ENCODE assay signal across 9 cellular contexts in genomic region chr12:69284131-69284530, GRCh38. TPM values are rescaled to one million over a fixed set of nuclear protein-coding genes. Genes with fewer than 3 reads are reported as not detected.
A peak's percentile ranks its signal among the peaks of the same experiment; 100 is the strongest.
DNase-seq lines count a peak whose midpoint lies in the region; ATAC-seq, FAIRE-seq and TF ChIP-seq lines count a peak whose summit lies in the region.
"Had no signal": no experiment of that assay in that cellular context is flagged by ENCODE, and none has a peak within 500 bp of the region (broad histone marks: within the 10 kb centered on the region; RNA-seq: fewer than 3 reads in every experiment).

No MANE protein-coding gene starts in this region.

- peak in 1 of 2 donors; percentile 55 for ATAC-seq in gastrocnemius medialis
- ATAC-seq in HG02840 (IDR thresholded peaks at IDR 0.05; ENCODE audit: low FRiP score, unreplicated experiment) = no peak

- H3K27me3 ChIP-seq in bronchial epithelial cell (ENCODE audit: control insufficient read depth, insufficient read depth, low read length) (no peaks in the 10 kb centered on the region), gastrocnemius medialis (peaks cover 6 to 11% (median 9%) of the 10 kb centered on the region in 3 donors)

- H3K4me3 ChIP-seq in bronchial epithelial cell (ENCODE audit: low read depth, low read length) (no peak overlapping the region), gastrocnemius medialis (peak overlapping the region; percentile 27 to 42 (median 36))

- H3K9me3 ChIP-seq in gastrocnemius medialis = no peaks in the 10 kb centered on the region
- H3K9me3 ChIP-seq: Caco-2 had no signal

- FAIRE-seq in bronchial epithelial cell (lab: Jason Lieb, UNC) = no peak

- no peak for TF ChIP-seq CTCF in bronchial epithelial cell (IDR thresholded peaks at IDR 0.05; ENCODE audit: insufficient read depth, low read length, severe bottlenecking)
- no peak for TF ChIP-seq CTCF in gastrocnemius medialis (IDR thresholded peaks at IDR 0.05 in 4 of 5, conservative IDR thresholded peaks at IDR 0.05 in 1 of 5)

- peaks cover 9 to 12% of the 10 kb centered on the region in 2 donors for H3K4me1 ChIP-seq in gastrocnemius medialis
- H3K4me1 ChIP-seq: Caco-2 had no signal

- no peak overlapping the region for H3K27ac ChIP-seq in gastrocnemius medialis

- TF ChIP-seq POLR2A in gastrocnemius medialis (IDR thresholded peaks at IDR 0.05) = no peak

- in situ Hi-C loops in gastrocnemius medialis (cut with MboI; ENCODE audit: low sequenced_read_pairs in 4 of 4) = no loop called here

- H3K36me3 ChIP-seq in bronchial epithelial cell (ENCODE audit: control insufficient read depth, insufficient read depth, low read length) (no peaks in the 10 kb centered on the region), gastrocnemius medialis (no peaks in the 10 kb centered on the region)

- DNase-seq in NCI-H526 (lab: John Stamatoyannopoulos, UW) (peak; percentile 27 to 73), NCI-H526 treated with DMSO at 0.1 percent for 48 hours (lab: John Stamatoyannopoulos, UW) (no peak), HT-29 (ENCODE audit: low spot score) (peak; percentile 83), RPMI7951 (ENCODE audit: low read depth) (peak; percentile 82), bronchial epithelial cell (ENCODE audit: low read depth) (peak; percentile 51), iPS-NIHi7 (ENCODE audit: extremely low spot score) (peak; percentile 79), gastrocnemius medialis (peak; percentile 20 to 54)

- intact Hi-C loops in gastrocnemius medialis (cut with DNase I; ENCODE audit: low total_unique reads) = no loop called here

RNA-seq across cellular contexts. Expression of gene CPSF6, which starts 44.8 kb away (rescaled TPM):
- 87.4 and 104 TPM in 2 replicates for total RNA-seq in HT-29 (2014; rRNA removed; shearing (Covaris generic))
- 24.3 and 26.0 TPM in 2 replicates for total RNA-seq in RPMI7951 (2014; rRNA removed; shearing (Covaris generic))
- 17.9 and 29.6 TPM in 2 replicates for total RNA-seq in bronchial epithelial cell
- total RNA-seq in gastrocnemius medialis = 10 to 100 TPM; 10.4 to 27.6 (median 18.6) TPM
